27 cellular contexts compared by ENCODE assay signal in genomic region chr17:11693284-11693683, GRCh38.
DNase-seq lines count a peak whose midpoint lies in the region; ATAC-seq and TF ChIP-seq lines count a peak whose summit lies in the region.
"Had no signal": no experiment of that assay in that cellular context is flagged by ENCODE, and none has a peak within 500 bp of the region (broad histone marks: within the 10 kb centered on the region; RNA-seq: fewer than 3 reads in every experiment).

No MANE protein-coding gene starts in this region.

- 96% methylated on average over 11 of the region's 11 CpGs for WGBS in esophagus muscularis mucosa

- no peak for TF ChIP-seq POLR2A in esophagus muscularis mucosa (IDR thresholded peaks at IDR 0.05; ENCODE audit: low read depth)

- TF ChIP-seq EP300 in esophagus muscularis mucosa (IDR thresholded peaks at IDR 0.05) = no peak

- no peaks in the 10 kb centered on the region for H3K9me3 ChIP-seq in esophagus muscularis mucosa
- H3K9me3 ChIP-seq: A549; BE2C; BLaER1; BLaER1 treated with 17β-estradiol and CSF1 and Interleukin-3, amounts not matched to agents 10 nM and 100 nM; Caco-2 had no signal

- peak; percentile 3 for DNase-seq in esophagus muscularis mucosa (ENCODE audit: extremely low spot score)
- DNase-seq: 8988T; ACHN; AML-193; BE2C; C1 segment of cervical spinal cord; Caco-2; Calu3; CD4-positive, alpha-beta memory T cell; CD4-positive, alpha-beta T cell; CD4-positive, CD25-positive, alpha-beta regulatory T cell; CD8-positive, alpha-beta memory T cell; CD8-positive, alpha-beta T cell; COR-L47; DMS 273 treated with DMSO at 0.1 percent for 48 hours; DMS153; DMS53; DMS79; DMS79 treated with DMSO at 0.1 percent for 48 hours; DND-41; EL had no signal

- no peak overlapping the region for H3K4me3 ChIP-seq in esophagus muscularis mucosa
- H3K4me3 ChIP-seq: A549; BLaER1; BLaER1 treated with 17β-estradiol and CSF1 and Interleukin-3, amounts not matched to agents 10 nM and 100 nM had no signal

- TF ChIP-seq CTCF in esophagus muscularis mucosa (IDR thresholded peaks at IDR 0.05) = no peak

- ATAC-seq in HG03196 (IDR thresholded peaks at IDR 0.05; ENCODE audit: unreplicated experiment) = no peak
- ATAC-seq: A549; CD8-positive, alpha-beta T cell had no signal

- no peaks in the 10 kb centered on the region for H3K4me1 ChIP-seq in esophagus muscularis mucosa
- H3K4me1 ChIP-seq: A549; BE2C; BLaER1; BLaER1 treated with 17β-estradiol and CSF1 and Interleukin-3, amounts not matched to agents 10 nM and 100 nM; Caco-2 had no signal

- H3K27me3 ChIP-seq in esophagus muscularis mucosa = no peaks in the 10 kb centered on the region
- H3K27me3 ChIP-seq: BE2C; BLaER1; BLaER1 treated with 17β-estradiol and CSF1 and Interleukin-3, amounts not matched to agents 10 nM and 100 nM had no signal

- no peaks in the 10 kb centered on the region for H3K36me3 ChIP-seq in esophagus muscularis mucosa
- H3K36me3 ChIP-seq: BE2C; BLaER1; BLaER1 treated with 17β-estradiol and CSF1 and Interleukin-3, amounts not matched to agents 10 nM and 100 nM had no signal

- intact Hi-C loops in esophagus muscularis mucosa (cut with DNase I) = no loop called here

- no peak overlapping the region for H3K27ac ChIP-seq in esophagus muscularis mucosa (replicated peaks in 1 of 4)
- H3K27ac ChIP-seq: 22Rv1; A549; BLaER1; BLaER1 treated with 17β-estradiol and CSF1 and Interleukin-3, amounts not matched to agents 10 nM and 100 nM; C4-2B had no signal
